In genomic region chr3:48446425-48447193, GRCh38 we compare ENCODE assay signal across 8 cellular contexts. TPM values are rescaled to one million over a fixed set of nuclear protein-coding genes. Genes with fewer than 3 reads are reported as not detected.
DNase-seq lines count a peak whose midpoint lies in the region; ATAC-seq and TF ChIP-seq lines count a peak whose summit lies in the region.

TSS of gene ATRIP (plus strand) at chr3:48446737. CDS start at chr3:48446846, 109 bp downstream.

- H3K4me1 Mint-ChIP-seq in activated naive CD8-positive, alpha-beta T cell treated with anti-CD3 and anti-CD28 coated beads, Interleukin-2, amount 10 ng/mL, durations not matched to agents 7 days and 5 days: peaks cover 36% of the 10 kb centered on the region

- no peaks in the 10 kb centered on the region for H3K9me3 Mint-ChIP-seq in activated naive CD8-positive, alpha-beta T cell treated with anti-CD3 and anti-CD28 coated beads, Interleukin-2, amount 10 ng/mL, durations not matched to agents 7 days and 5 days

- H3K4me3 ChIP-seq in parathyroid adenoma (ENCODE audit: low read depth, low read length): peak within 1 kb of the TSS; percentile 69
- peak within 1 kb of the TSS; percentile 71 to 79 for H3K4me3 ChIP-seq in tibial artery

- peak within 1 kb of the TSS; percentile 96 for H2AFZ ChIP-seq in parathyroid adenoma

- no peaks in the 10 kb centered on the region for H3K27me3 Mint-ChIP-seq in activated naive CD8-positive, alpha-beta T cell treated with anti-CD3 and anti-CD28 coated beads, Interleukin-2, amount 10 ng/mL, durations not matched to agents 7 days and 5 days

- H3K36me3 ChIP-seq in parathyroid adenoma (ENCODE audit: control insufficient read depth, insufficient read depth, low read length) (no peaks in the 10 kb centered on the region), tibial artery (peaks cover 7 to 53% (median 33%) of the 10 kb centered on the region in 3 donors)

- TF ChIP-seq CTCF in GM10248 (IDR thresholded peaks at IDR 0.05; ENCODE audit: control extremely low read depth, extremely low read depth, low read depth, missing control alignments) (no peak), parathyroid adenoma (IDR thresholded peaks at IDR 0.05) (no peak), tibial artery (IDR thresholded peaks at IDR 0.05) (no peak)

- CTCF ChIA-PET in GM10248 (lab: Yijun Ruan, JAX) (interaction anchor here (1.0 to 5.9 kb wide), 10 partner anchors 10 to 214 kb away, joined by 3 to 95 read pairs (median 6); partner anchors contain the start of gene PFKFB4), HEK293T (lab: Yijun Ruan, JAX) (interaction anchor here (1.5 to 3.8 kb wide), 4 partner anchors 10 to 102 kb away, joined by 3 to 54 read pairs (median 6); no protein-coding TSS in a partner anchor)

- H3K27ac Mint-ChIP-seq in activated naive CD8-positive, alpha-beta T cell treated with anti-CD3 and anti-CD28 coated beads, Interleukin-2, amount 10 ng/mL, durations not matched to agents 7 days and 5 days: peak within 1 kb of the TSS; percentile 95

- H3K4me1 ChIP-seq in parathyroid adenoma (peaks cover 17% of the 10 kb centered on the region), tibial artery (peaks cover 0 to 33% (median 22%) of the 10 kb centered on the region in 4 donors)

- peaks cover 5% of the 10 kb centered on the region for H3K79me2 ChIP-seq in parathyroid adenoma

- H3K27ac ChIP-seq in parathyroid adenoma (peak within 1 kb of the TSS; percentile 62), tibial artery (peak within 1 kb of the TSS; percentile 88 to 89)

- peak within 1 kb of the TSS; percentile 92 for H3K4me2 ChIP-seq in parathyroid adenoma (ENCODE audit: low read length)

- intact Hi-C loops in Right ventricle myocardium inferior (cut with DNase I): no loop called here
- intact Hi-C loops in tibial artery (cut with DNase I; ENCODE audit: low total_unique reads): no loop called here

- peak; percentile 97 for ATAC-seq in activated naive CD8-positive, alpha-beta T cell treated with anti-CD3 and anti-CD28 coated beads, Interleukin-2, amount 10 ng/mL, durations not matched to agents 7 days and 5 days (ENCODE audit: low read depth)
- ATAC-seq in Right ventricle myocardium inferior: peak; percentile 97

- H3K9ac ChIP-seq in parathyroid adenoma: no peak within 1 kb of the TSS

- POLR2A ChIA-PET in GM10248 (lab: Yijun Ruan, JAX) (interaction anchor here (0.6 to 1.8 kb wide), 7 partner anchors 10 to 191 kb away, joined by 3 to 8 read pairs (median 5); partner anchors contain the start of gene PFKFB4), HEK293T (lab: Yijun Ruan, JAX) (interaction anchor here (0.7 to 2.7 kb wide), 31 partner anchors 9 to 411 kb away, joined by 3 to 28 read pairs (median 4); partner anchors contain the start of genes CDC25A, PFKFB4, SHISA5 and ZNF589)
- POLR2A ChIA-PET in activated naive CD8-positive, alpha-beta T cell treated with anti-CD3 and anti-CD28 coated beads, Interleukin-2, amount 10 ng/mL, durations not matched to agents 7 days and 5 days (lab: Charles Lee): interaction anchor here (0.6 to 5.0 kb wide), 19 partner anchors 10 to 206 kb away, joined by 3 to 57 read pairs (median 5); partner anchors contain the start of genes PFKFB4, SHISA5 and ZNF589

- DNase-seq in GM10248 (ENCODE audit: extremely low spot score) (peak; percentile 96), HEK293T (ENCODE audit: extremely low spot score) (peak; percentile 93), NAMALWA (ENCODE audit: low spot score) (peak; percentile 76), SW 1271 (lab: John Stamatoyannopoulos, UW) (peak; percentile 50 to 78), Right ventricle myocardium inferior (ENCODE audit: missing footprints) (peak; percentile 95), tibial artery (peak; percentile 88 to 95)
- peak; percentile 95 for DNase-seq in activated naive CD8-positive, alpha-beta T cell treated with anti-CD3 and anti-CD28 coated beads, Interleukin-2, amount 10 ng/mL, durations not matched to agents 7 days and 5 days

- peaks cover 16% of the 10 kb centered on the region for H3K36me3 Mint-ChIP-seq in activated naive CD8-positive, alpha-beta T cell treated with anti-CD3 and anti-CD28 coated beads, Interleukin-2, amount 10 ng/mL, durations not matched to agents 7 days and 5 days

- H3K4me3 Mint-ChIP-seq in activated naive CD8-positive, alpha-beta T cell treated with anti-CD3 and anti-CD28 coated beads, Interleukin-2, amount 10 ng/mL, durations not matched to agents 7 days and 5 days: peak within 1 kb of the TSS; percentile 95

- H3K9me3 ChIP-seq in parathyroid adenoma (ENCODE audit: control insufficient read depth, low read length) (no peaks in the 10 kb centered on the region), tibial artery (no peaks in the 10 kb centered on the region)

- H3K27me3 ChIP-seq in parathyroid adenoma (ENCODE audit: control insufficient read depth, insufficient read depth, low read length): no peaks in the 10 kb centered on the region
- H3K27me3 ChIP-seq in tibial artery: no peaks in the 10 kb centered on the region

TF ChIP-seq in HEK293T, 16 proteins besides CTCF, POLR2A, EP300 and RAD21:
- TF ChIP-seq L3MBTL2 (conservative IDR thresholded peaks at IDR 0.05): peak; percentile 71
- TF ChIP-seq LEF1 (IDR thresholded peaks at IDR 0.05; ENCODE audit: borderline replicate concordance): peak; percentile 76; the same call in 1 of the 2 replicates
- peak; percentile 83 for TF ChIP-seq PKNOX1 (IDR thresholded peaks at IDR 0.05)
- TF ChIP-seq ARNT (IDR thresholded peaks at IDR 0.05): peak; percentile 81; the same call in 1 of the 2 replicates
- no peak for TF ChIP-seq FOXK2 (IDR thresholded peaks at IDR 0.05)

RNA-seq across cellular contexts. Expression of gene ATRIP, which starts in this region (rescaled TPM):
- 10 to 100 TPM; 17.0 to 19.9 TPM for total RNA-seq in activated naive CD8-positive, alpha-beta T cell treated with anti-CD3 and anti-CD28 coated beads, Interleukin-2, amount 10 ng/mL, durations not matched to agents 7 days and 5 days
- total RNA-seq in Right ventricle myocardium inferior: 3.2 TPM

Comparison
In these comparisons a context has a peak if more than half of its experiments do, and no peak if none do; other contexts are left out.
1. Peak in every context shown above with its lines: DNase-seq, ATAC-seq, H3K4me3 ChIP-seq and H3K27ac ChIP-seq.